ENCODE assay signal across 8 cellular contexts in the genomic region with DNA sequence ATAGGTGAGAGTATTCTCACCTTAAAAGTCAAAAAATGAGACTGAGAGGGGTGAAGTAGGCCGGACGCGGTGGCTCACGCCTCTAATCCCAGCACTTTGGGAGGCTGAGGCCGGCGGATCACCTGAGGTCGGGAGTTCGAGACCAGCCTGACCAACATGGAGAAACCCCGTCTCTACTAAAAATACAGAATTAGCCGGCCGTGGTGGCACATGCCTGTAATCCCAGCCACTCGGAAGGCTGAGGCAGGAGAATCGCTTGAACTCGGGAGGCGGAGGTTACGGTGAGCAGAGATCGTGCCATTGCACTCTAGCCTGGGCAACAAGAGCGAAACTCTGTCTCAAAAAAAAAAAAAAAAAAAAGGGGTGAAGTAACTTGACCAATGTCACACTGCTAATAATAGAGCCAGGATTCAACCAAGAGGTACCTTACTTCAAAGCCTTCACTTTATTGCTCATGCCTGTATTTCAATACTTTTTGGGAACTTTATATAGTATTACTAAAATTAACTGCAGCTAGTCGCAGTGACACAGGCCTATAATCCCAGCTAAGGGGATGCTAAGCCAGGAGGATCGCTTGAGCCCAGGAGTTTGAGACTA. TPM values are rescaled to one million over a fixed set of nuclear protein-coding genes. Genes with fewer than 3 reads are reported as not detected.
A peak's percentile ranks its signal among the peaks of the same experiment; 100 is the strongest.
DNase-seq lines count a peak whose midpoint lies in the region; ATAC-seq, FAIRE-seq and TF ChIP-seq lines count a peak whose summit lies in the region.
"Not testable (repeated sequence)": the region's sequence is repeated elsewhere in the genome, so short reads cannot be mapped to it uniquely, and the experiment has no call there.

No MANE protein-coding gene starts in this region.

- peaks cover 63% of the 10 kb centered on the region for H3K4me1 Mint-ChIP-seq in CD8-positive, alpha-beta T cell (ENCODE audit: low read depth)
- H3K4me1 Mint-ChIP-seq in activated B cell treated with CpG ODN at 0.5 μM for 24 hours: peaks cover 47% of the 10 kb centered on the region

- H4K20me1 ChIP-seq in Karpas-422 (ENCODE audit: insufficient read depth, low read depth, low read length); GM12878 (ENCODE audit: control insufficient read depth, insufficient read depth): not testable (repeated sequence)
- peaks cover 35% of the 10 kb centered on the region for H4K20me1 ChIP-seq in osteoblast (ENCODE audit: insufficient read depth, low read length)

- H3K9me2 ChIP-seq in Karpas-422 (replicated peaks; ENCODE audit: insufficient read depth, low read length): not testable (repeated sequence)

- not testable (repeated sequence) for TF ChIP-seq RAD21 in GM12878 (IDR thresholded peaks at IDR 0.05; ENCODE audit: insufficient read depth, low read depth, low read length)

- CTCF ChIA-PET in CD8-positive, alpha-beta T cell (lab: Charles Lee): interaction anchor here (0.8 kb wide), 1 partner anchor 156 kb away, joined by 3 read pairs; no protein-coding TSS in a partner anchor
- CTCF ChIA-PET in activated B cell treated with CpG ODN at 0.5 μM for 24 hours (lab: Charles Lee): not testable (repeated sequence)
- CTCF ChIA-PET in GM12878 (lab: Yijun Ruan, JAX): interaction anchor here (0.6 to 4.8 kb wide), 5 partner anchors 28 to 122 kb away, joined by 3 to 40 read pairs (median 4); a partner anchor contains a TSS

- H3K36me3 ChIP-seq in CD8-positive, alpha-beta T cell (ENCODE audit: insufficient read depth, low read length); Karpas-422 (ENCODE audit: insufficient read depth, low read length); GM12878 (ENCODE audit: control insufficient read depth in 2 of 2, insufficient read depth in 2 of 2, low read length in 1 of 2); esophagus squamous epithelium; left lung; osteoblast (ENCODE audit: insufficient read depth, low read length); suprapubic skin: not testable (repeated sequence)

- H3K9ac ChIP-seq in Karpas-422 (ENCODE audit: low read length) (peak overlapping the region; percentile 85), GM12878 (ENCODE audit: control insufficient read depth, insufficient read depth, low read length) (peak overlapping the region; percentile 43)

- TF ChIP-seq POLR2A in GM12878 (IDR thresholded peaks at IDR 0.05; ENCODE audit: low read depth, low read length); esophagus squamous epithelium (IDR thresholded peaks at IDR 0.05); suprapubic skin (IDR thresholded peaks at IDR 0.05): not testable (repeated sequence)

- not testable (repeated sequence) for H3K27me3 ChIP-seq in CD8-positive, alpha-beta T cell (ENCODE audit: insufficient read depth, low read length); Karpas-422 (ENCODE audit: low read length); GM12878 (replicated peaks in 1 of 2; ENCODE audit: control insufficient read depth in 2 of 2, insufficient read depth in 2 of 2, low read length in 1 of 2); esophagus squamous epithelium; left lung; osteoblast (ENCODE audit: insufficient read depth, low read length); suprapubic skin

- intact Hi-C loops in CD8-positive, alpha-beta T cell (cut with DNase I, micrococcal nuclease): loop anchor here (2.0 to 10.0 kb wide), 3 partner anchors 215 to 1349 kb away; a partner anchor contains a TSS
- intact Hi-C loops in activated B cell treated with CpG ODN at 0.5 μM for 24 hours (cut with micrococcal nuclease) (loop anchor here (2.0 to 10.0 kb wide), 2 partner anchors 265 to 1281 kb away; a partner anchor contains a TSS), GM12878 (cut with micrococcal nuclease; ENCODE audit: unreplicated experiment) (loop anchor here (5.0 kb wide), 1 partner anchor 214 kb away; a partner anchor contains a TSS), left lung (cut with DNase I) (loop anchor here in 1 of 2 donors (10.0 kb wide), 1 partner anchor 51 kb away; a partner anchor contains a TSS)
- intact Hi-C loops in esophagus squamous epithelium (cut with DNase I): not testable (repeated sequence)

- SMC1A ChIA-PET in GM12878 (lab: Charles Lee; ENCODE audit: uncharacterized antibody, unreplicated experiment): interaction anchor here (0.6 to 6.9 kb wide), 5 partner anchors 13 to 214 kb away, joined by 3 to 98 read pairs (median 3); a partner anchor contains a TSS

- not testable (repeated sequence) for TF ChIP-seq EP300 in GM12878 (IDR thresholded peaks at IDR 0.05; ENCODE audit: borderline replicate concordance in 1 of 2, control insufficient read depth in 1 of 2, low read depth in 2 of 2, low read length in 2 of 2); suprapubic skin (IDR thresholded peaks at IDR 0.05)

- not testable (repeated sequence) for H3K9me3 Mint-ChIP-seq in CD8-positive, alpha-beta T cell; activated B cell treated with CpG ODN at 0.5 μM for 24 hours

- peaks cover 32% of the 10 kb centered on the region for H3K4me1 ChIP-seq in CD8-positive, alpha-beta T cell (ENCODE audit: insufficient read depth, low read length)
- H3K4me1 ChIP-seq in Karpas-422 (ENCODE audit: low read length) (peaks cover 36% of the 10 kb centered on the region), GM12878 (ENCODE audit: control insufficient read depth, insufficient read depth, low read length) (peaks cover 12% of the 10 kb centered on the region), esophagus squamous epithelium (peaks cover 10 to 76% (median 38%) of the 10 kb centered on the region in 3 donors), left lung (peaks cover 26 to 68% of the 10 kb centered on the region in 2 donors), osteoblast (ENCODE audit: insufficient read depth, low read length) (peaks cover 41% of the 10 kb centered on the region), suprapubic skin (peaks cover 58% of the 10 kb centered on the region)

- peaks cover 11% of the 10 kb centered on the region for H3K36me3 Mint-ChIP-seq in CD8-positive, alpha-beta T cell
- H3K36me3 Mint-ChIP-seq in activated B cell treated with CpG ODN at 0.5 μM for 24 hours (ENCODE audit: low read depth): peaks cover 12% of the 10 kb centered on the region

- not testable (repeated sequence) for TF ChIP-seq CTCF in CD8-positive, alpha-beta T cell (IDR thresholded peaks at IDR 0.05); activated B cell treated with CpG ODN at 0.5 μM for 24 hours (IDR thresholded peaks at IDR 0.05); GM12878 (IDR thresholded peaks at IDR 0.05 in 2 of 3, conservative IDR thresholded peaks at IDR 0.05 in 1 of 3; ENCODE audit: control insufficient read depth in 2 of 3, extremely low read depth in 1 of 3, insufficient read depth in 1 of 3, low read depth in 3 of 3, low read length in 3 of 3); esophagus squamous epithelium (IDR thresholded peaks at IDR 0.05); left lung (IDR thresholded peaks at IDR 0.05); osteoblast (IDR thresholded peaks at IDR 0.05; ENCODE audit: extremely low read depth, low read depth, low read length); suprapubic skin (IDR thresholded peaks at IDR 0.05)

- ATAC-seq in CD8-positive, alpha-beta T cell; activated B cell treated with CpG ODN at 0.5 μM for 24 hours (ENCODE audit: low read depth); GM12878; left lung: not testable (repeated sequence)

- H3K79me2 ChIP-seq in Karpas-422 (ENCODE audit: low read length) (peaks cover 64% of the 10 kb centered on the region), GM12878 (ENCODE audit: control insufficient read depth, insufficient read depth, low read length) (peaks cover 71% of the 10 kb centered on the region), osteoblast (ENCODE audit: insufficient read depth, low read length) (peaks cover 70% of the 10 kb centered on the region)

- H3K27me3 Mint-ChIP-seq in CD8-positive, alpha-beta T cell (ENCODE audit: low read depth); activated B cell treated with CpG ODN at 0.5 μM for 24 hours: not testable (repeated sequence)

- H3K4me2 ChIP-seq in Karpas-422 (ENCODE audit: low read depth, low read length, poor library complexity, severe bottlenecking): peak overlapping the region; percentile 79
- peak overlapping the region; percentile 91 for H3K4me2 ChIP-seq in GM12878 (ENCODE audit: control insufficient read depth, insufficient read depth)
- peak overlapping the region; percentile 85 for H3K4me2 ChIP-seq in osteoblast (ENCODE audit: insufficient read depth, low read length)

- POLR2A ChIA-PET in CD8-positive, alpha-beta T cell (lab: Charles Lee): interaction anchor here (5.1 kb wide), 1 partner anchor 54 kb away, joined by 95 read pairs; a partner anchor contains a TSS
- POLR2A ChIA-PET in activated B cell treated with CpG ODN at 0.5 μM for 24 hours (lab: Charles Lee) (interaction anchor here (0.6 to 3.7 kb wide), 7 partner anchors 15 to 211 kb away, joined by 3 to 90 read pairs (median 9); a partner anchor contains a TSS), GM12878 (lab: Charles Lee) (interaction anchor here (0.7 to 4.1 kb wide), 9 partner anchors 14 to 213 kb away, joined by 3 to 72 read pairs (median 6); a partner anchor contains a TSS)

- 88% methylated on average over 13 of the region's 20 CpGs for WGBS in GM12878 (ENCODE audit: insufficient coverage, insufficient replicate concordance, low lambda C conversion rate, missing lambda C conversion rate)
- 61 to 70% methylated on average over 15 to 18 of the region's 20 CpGs for WGBS in esophagus squamous epithelium, 2 donors
- WGBS in suprapubic skin: 57% methylated on average over 20 of the region's 20 CpGs

- not testable (repeated sequence) for BruUV-seq in GM12878 (replicated peaks; lab: Mats Ljungman, UMichigan)

- RAD21 ChIA-PET in GM12878 (lab: Charles Lee; ENCODE audit: unreplicated experiment): interaction anchor here (0.7 to 3.7 kb wide), 4 partner anchors 14 to 79 kb away, joined by 3 to 28 read pairs (median 4); a partner anchor contains a TSS

- H3K27ac ChIP-seq in CD8-positive, alpha-beta T cell (ENCODE audit: low read depth, low read length); Karpas-422 (ENCODE audit: low read length); suprapubic skin: not testable (repeated sequence)
- H3K27ac ChIP-seq in GM12878 (ENCODE audit: control insufficient read depth, insufficient read depth) (0 out of 2 replicates have a peak overlapping the region, but pooled peaks have one; percentile 24), esophagus squamous epithelium (peak overlapping the region; percentile 19 to 100 (median 100)), left lung (peak overlapping the region in 1 of 2 donors; percentile 92), osteoblast (ENCODE audit: low read depth, low read length) (peak overlapping the region; percentile 99)

- H3K27ac Mint-ChIP-seq in CD8-positive, alpha-beta T cell: peak overlapping the region; percentile 99
- peak overlapping the region; percentile 99 for H3K27ac Mint-ChIP-seq in activated B cell treated with CpG ODN at 0.5 μM for 24 hours

- in situ Hi-C loops in GM12878 (cut with MboI): not testable (repeated sequence)

- not testable (repeated sequence) for H3K4me3 ChIP-seq in CD8-positive, alpha-beta T cell (ENCODE audit: low read depth, low read length)
- H3K4me3 ChIP-seq in Karpas-422 (ENCODE audit: low read length) (peak overlapping the region; percentile 82), GM12878 (peak overlapping the region; percentile 93), esophagus squamous epithelium (peak overlapping the region; percentile 82 to 100 (median 92)), left lung (peak overlapping the region; percentile 84 to 93), osteoblast (ENCODE audit: insufficient read depth, low read length) (peak overlapping the region; percentile 99), suprapubic skin (peak overlapping the region; percentile 99)

- not testable (repeated sequence) for FAIRE-seq in GM12878 (lab: Jason Lieb, UNC)

- not testable (repeated sequence) for DNase-seq in CD8-positive, alpha-beta T cell; Karpas-422; activated B cell treated with CpG ODN at 0.5 μM for 24 hours; GM12878 (ENCODE audit: low read depth, low spot score); esophagus squamous epithelium (lab: John Stamatoyannopoulos, UW); left lung; osteoblast (ENCODE audit: insufficient read length, low spot score, missing footprints); suprapubic skin (ENCODE audit: low spot score in 2 of 2)

- not testable (repeated sequence) for H2AFZ ChIP-seq in Karpas-422 (ENCODE audit: low read length); GM12878 (ENCODE audit: control insufficient read depth, low read depth, low read length); osteoblast (ENCODE audit: low read length)

- H3K9me3 ChIP-seq in CD8-positive, alpha-beta T cell (ENCODE audit: low read length); Karpas-422 (ENCODE audit: low read length); GM12878 (replicated peaks; ENCODE audit: control insufficient read depth, insufficient read depth, low read length); esophagus squamous epithelium; left lung; osteoblast (ENCODE audit: low read depth, low read length); suprapubic skin: not testable (repeated sequence)

- H3K4me3 Mint-ChIP-seq in CD8-positive, alpha-beta T cell: peak overlapping the region; percentile 99
- peak overlapping the region; percentile 100 for H3K4me3 Mint-ChIP-seq in activated B cell treated with CpG ODN at 0.5 μM for 24 hours

RNA-seq across cellular contexts. Expression of a gene that starts 1.7 kb away (rescaled TPM):
- total RNA-seq in CD8-positive, alpha-beta T cell: 10 to 100 TPM in 1 of 2 experiments, 1 to 10 TPM in 1; 9.8 to 10.2 TPM
- 20.2 and 26.2 TPM in 2 replicates for total RNA-seq in Karpas-422 (2014; rRNA removed; shearing (Covaris generic); ENCODE audit: low replicate concordance)
- total RNA-seq in activated B cell treated with CpG ODN at 0.5 μM for 24 hours (41.3 and 41.7 TPM in 2 replicates), GM12878 (2014; rRNA removed) (58.9 and 69.6 TPM in 2 replicates), GM12878 (2014; rRNA removed; fragmentation: Illumina TruSeq; extraction: Trizol) (78.9 and 79.7 TPM in 2 replicates), GM12878 (2021) (44.2 and 49.2 TPM in 2 replicates), esophagus squamous epithelium (10 to 100 TPM; 49.0 to 79.2 (median 69.8) TPM), left lung (10 to 100 TPM; 64.2 to 72.0 TPM), osteoblast (120 and 122 TPM in 2 replicates), suprapubic skin (10 to 100 TPM; 46.8 to 61.1 (median 55.2) TPM)
- 77.8 and 90.3 TPM in 2 replicates for total RNA-seq in GM12878 (2013; cell fraction: nucleolus; rRNA removed)
- 26.0 TPM for polyA plus RNA-seq in GM12878 (2011; ENCODE audit: low read depth)
- polyA plus RNA-seq in GM12878 (2011; rRNA removed) (64.5 and 102 TPM in 2 replicates), GM12878 (2014; fragmentation: Illumina TruSeq; extraction: Trizol) (69.0 and 85.5 TPM in 2 replicates), GM12878 (2014; fragmentation: Nextera tagmentation; extraction: Ambion mirVana) (10 to 100 TPM; 19.4 to 25.3 TPM), GM12878 (2014; rRNA removed) (36.4 and 42.3 TPM in 2 replicates), GM12878 (2016; fragmentation: Nextera tagmentation; extraction: Ambion mirVana) (10 to 100 TPM; 60.3 to 62.9 TPM)
- 23.5 and 27.0 TPM in 2 replicates for polyA plus RNA-seq in GM12878 (2011; cell fraction: cytosol; rRNA removed)
- polyA plus RNA-seq in GM12878 (2011; cell fraction: nucleus; rRNA removed): 26.5 and 27.0 TPM in 2 replicates
- polyA plus RNA-seq in GM12878 (2012): 38.0 and 55.9 TPM in 2 replicates
- 35.5 and 45.0 TPM in 2 replicates for polyA minus RNA-seq in GM12878 (2011; rRNA and poly(A)+ RNA removed)
- 16.2 and 21.5 TPM in 2 replicates for polyA minus RNA-seq in GM12878 (2011; cell fraction: cytosol; rRNA and poly(A)+ RNA removed)
- 13.9 and 20.7 TPM in 2 replicates for polyA minus RNA-seq in GM12878 (2011; cell fraction: nucleus; rRNA and poly(A)+ RNA removed)

RNA-seq across cellular contexts. Expression of a gene that starts 52.8 kb away (rescaled TPM):
- 100 to 1,000 TPM; 410 TPM for total RNA-seq in CD8-positive, alpha-beta T cell
- total RNA-seq in Karpas-422 (2014; rRNA removed; shearing (Covaris generic); ENCODE audit: low replicate concordance): 50.5 and 81.0 TPM in 2 replicates
- 98.2 and 103 TPM in 2 replicates for total RNA-seq in activated B cell treated with CpG ODN at 0.5 μM for 24 hours
- 106 and 108 TPM in 2 replicates for total RNA-seq in GM12878 (2013; cell fraction: nucleolus; rRNA removed)
- total RNA-seq in GM12878 (2014; rRNA removed): 107 and 123 TPM in 2 replicates
- total RNA-seq in GM12878 (2014; rRNA removed; fragmentation: Illumina TruSeq; extraction: Trizol): 145 and 149 TPM in 2 replicates
- total RNA-seq in GM12878 (2021): 160 and 167 TPM in 2 replicates
- polyA plus RNA-seq in GM12878 (2011; ENCODE audit: low read depth): 56.2 TPM
- polyA plus RNA-seq in GM12878 (2011; rRNA removed): 112 and 166 TPM in 2 replicates
- polyA plus RNA-seq in GM12878 (2011; cell fraction: cytosol; rRNA removed): 39.6 and 49.1 TPM in 2 replicates
- 37.8 and 48.3 TPM in 2 replicates for polyA plus RNA-seq in GM12878 (2011; cell fraction: nucleus; rRNA removed)
- polyA plus RNA-seq in GM12878 (2012): 69.8 and 79.6 TPM in 2 replicates
- 176 and 211 TPM in 2 replicates for polyA plus RNA-seq in GM12878 (2014; fragmentation: Illumina TruSeq; extraction: Trizol)
- polyA plus RNA-seq in GM12878 (2014; fragmentation: Nextera tagmentation; extraction: Ambion mirVana): 10 to 100 TPM; 22.2 to 27.9 TPM
- 81.8 and 97.1 TPM in 2 replicates for polyA plus RNA-seq in GM12878 (2014; rRNA removed)
- polyA plus RNA-seq in GM12878 (2016; fragmentation: Nextera tagmentation; extraction: Ambion mirVana): 10 to 100 TPM; 62.7 to 67.7 TPM
- 74.1 and 93.0 TPM in 2 replicates for polyA minus RNA-seq in GM12878 (2011; rRNA and poly(A)+ RNA removed)
- 36.3 and 40.0 TPM in 2 replicates for polyA minus RNA-seq in GM12878 (2011; cell fraction: cytosol; rRNA and poly(A)+ RNA removed)
- polyA minus RNA-seq in GM12878 (2011; cell fraction: nucleus; rRNA and poly(A)+ RNA removed): 26.8 and 45.4 TPM in 2 replicates
- total RNA-seq in esophagus squamous epithelium: 10 to 100 TPM; 51.5 to 90.2 (median 65.1) TPM
- 100 to 1,000 TPM; 105 to 119 TPM for total RNA-seq in left lung
- 159 and 171 TPM in 2 replicates for total RNA-seq in osteoblast
- total RNA-seq in suprapubic skin: 10 to 100 TPM; 48.8 to 62.0 (median 56.6) TPM
